13 cellular contexts compared by ENCODE assay signal in genomic region chr15:101495334-101496197, GRCh38.
"Had no signal": no experiment of that assay in that cellular context is flagged by ENCODE, and none has a peak within 500 bp of the region (broad histone marks: within the 10 kb centered on the region; RNA-seq: fewer than 3 reads in every experiment).

No MANE protein-coding gene starts in this region.

- H3K4me1 ChIP-seq: left lung had no signal

- H3K4me3 ChIP-seq: gastroesophageal sphincter, left lung, psoas muscle, thoracic aorta, upper lobe of right lung had no signal

- H3K27me3 ChIP-seq: upper lobe of right lung had no signal

- ATAC-seq: gastroesophageal sphincter; naive thymus-derived CD8-positive, alpha-beta T cell; psoas muscle; sciatic nerve; upper lobe of right lung had no signal

- DNase-seq: activated naive CD4-positive, alpha-beta T cell treated with anti-CD3 and anti-CD28 coated beads, Interleukin-2, amount 50 U/mL, for 16 hours; islet precursor cell; left lung; mammary epithelial cell; naive thymus-derived CD8-positive, alpha-beta T cell; occipital lobe; psoas muscle; stimulated activated CD4-positive, alpha-beta T cell treated with anti-CD3 and anti-CD28 coated beads, Interleukin-1b, Interleukin-23, amount 100 ng/mL, for 48 hours; upper lobe of right lung had no signal

- H3K27ac ChIP-seq: gastroesophageal sphincter, left lung, psoas muscle, spleen, thoracic aorta, upper lobe of right lung had no signal

- H3K9me3 ChIP-seq: gastroesophageal sphincter, left lung, psoas muscle, spleen, thoracic aorta, upper lobe of right lung had no signal

- H3K36me3 ChIP-seq: gastroesophageal sphincter, left lung, spleen, thoracic aorta, upper lobe of right lung had no signal
